17 cellular contexts compared by ENCODE assay signal in the genomic region with DNA sequence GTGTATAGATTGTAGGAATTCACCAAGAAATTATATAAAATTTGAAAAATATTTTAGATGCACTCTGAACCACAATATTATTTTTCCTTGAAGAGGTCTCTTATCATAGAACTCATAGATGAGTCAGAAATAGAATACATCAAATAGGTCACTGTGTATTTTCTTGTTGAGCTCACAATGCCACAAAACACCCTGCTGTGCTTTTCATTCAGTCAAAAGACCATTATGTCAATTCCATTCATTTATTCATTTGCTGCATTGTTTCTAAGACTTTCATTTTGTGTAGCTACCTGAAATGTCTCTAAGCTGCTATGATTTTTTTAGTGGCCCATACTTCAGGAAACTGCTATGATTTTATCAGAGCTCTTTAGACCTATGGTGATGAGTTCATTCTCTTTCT.
"Had no signal": no experiment of that assay in that cellular context is flagged by ENCODE, and none has a peak within 500 bp of the region (broad histone marks: within the 10 kb centered on the region; RNA-seq: fewer than 3 reads in every experiment).

No MANE protein-coding gene starts in this region.

- DNase-seq: effector CD4-positive, alpha-beta T cell; endodermal cell; erythroblast; foreskin melanocyte; head of caudate nucleus; kidney glomerular epithelial cell; mesendoderm; naive B cell; occipital lobe; pancreas; right cardiac atrium; small intestine; stimulated activated CD4-positive, alpha-beta T cell treated with anti-CD3 and anti-CD28 coated beads, Interleukin-12 subunit alpha, Interleukin-12 subunit beta, amount 100 ng/mL, for 4 hours; stimulated activated CD4-positive, alpha-beta T cell treated with anti-CD3 and anti-CD28 coated beads, Interleukin-2, amount 100 ng/mL, for 48 hours; stimulated activated naive CD4-positive, alpha-beta T cell treated with Interleukin-2 at 50 U/mL for 16 hours; trophoblast cell had no signal

- H3K4me3 ChIP-seq: hepatocyte, pancreas had no signal
